ENCODE assay signal across 20 cellular contexts in the genomic region with DNA sequence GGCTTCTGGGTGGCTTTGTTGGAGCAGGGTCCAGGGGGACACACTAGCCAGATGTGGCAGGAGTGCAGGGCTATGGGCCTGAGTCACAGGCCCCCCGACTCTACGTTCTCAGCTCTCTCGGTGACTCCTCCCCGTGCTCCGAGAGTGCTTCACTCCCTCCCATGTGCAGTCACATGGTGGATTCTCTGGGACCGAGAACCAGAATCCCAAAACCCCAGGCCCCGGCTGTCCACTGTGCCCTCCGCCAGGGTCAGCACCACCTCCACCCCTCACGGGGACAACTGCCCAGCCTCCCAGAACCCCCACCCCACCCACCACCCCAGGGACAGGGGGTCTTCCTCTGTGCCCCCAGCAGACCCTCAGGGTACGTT. TPM values are rescaled to one million over a fixed set of nuclear protein-coding genes. Genes with fewer than 3 reads are reported as not detected.
DNase-seq lines count a peak whose midpoint lies in the region; ATAC-seq, FAIRE-seq and TF ChIP-seq lines count a peak whose summit lies in the region.
"Had no signal": no experiment of that assay in that cellular context is flagged by ENCODE, and none has a peak within 500 bp of the region (broad histone marks: within the 10 kb centered on the region; RNA-seq: fewer than 3 reads in every experiment).

No MANE protein-coding gene starts in this region.

- peaks cover 61% of the 10 kb centered on the region for H3K27me3 Mint-ChIP-seq in dendritic cell treated with granulocyte-macrophage colony-stimulating factor and Interleukin-4, amounts not matched to agents 40 ng/mL and 50 ng/mL, for 4 days

- intact Hi-C loops in dendritic cell treated with granulocyte-macrophage colony-stimulating factor and Interleukin-4, amounts not matched to agents 40 ng/mL and 50 ng/mL, for 4 days (cut with micrococcal nuclease) = no loop called here
- intact Hi-C loops in pancreas (cut with DNase I) = no loop called here

- H3K27ac ChIP-seq in pancreas = peak overlapping the region in 3 of 4 donors; percentile 51 to 94 (median 93)
- H3K27ac ChIP-seq: epithelial cell of prostate, SJSA1 had no signal

- H3K36me3 ChIP-seq in pancreas = no peaks in the 10 kb centered on the region
- H3K36me3 ChIP-seq: SJSA1 had no signal

- H3K36me3 Mint-ChIP-seq in dendritic cell treated with granulocyte-macrophage colony-stimulating factor and Interleukin-4, amounts not matched to agents 40 ng/mL and 50 ng/mL, for 4 days (ENCODE audit: low read depth) = peaks cover 100% of the 10 kb centered on the region

- WGBS in pancreas, 2 donors = 50 to 62% methylated on average over 10 of the region's 10 CpGs

- H3K4me1 Mint-ChIP-seq in dendritic cell treated with granulocyte-macrophage colony-stimulating factor and Interleukin-4, amounts not matched to agents 40 ng/mL and 50 ng/mL, for 4 days (ENCODE audit: low read depth) = peaks cover 63% of the 10 kb centered on the region

- DNase-seq in activated effector memory CD4-positive, alpha-beta T cell treated with anti-CD3 and anti-CD28 coated beads, Interleukin-2, amount 50 U/mL, for 16 hours = peak; percentile 42
- no peak for DNase-seq in activated effector memory CD4-positive, alpha-beta T cell treated with Interleukin-2 at 50 U/mL for 16 hours
- DNase-seq in pancreas (peak in 2 of 6 donors; percentile 42 to 67), ureter (ENCODE audit: low spot score) (peak; percentile 42), NCI-H2196 treated with DMSO at 0.1 percent for 48 hours (lab: John Stamatoyannopoulos, UW; ENCODE audit: unreplicated experiment) (no peak), GM19238 (ENCODE audit: insufficient read length, low spot score) (no peak)
- DNase-seq: activated naive CD4-positive, alpha-beta T cell treated with Interleukin-2 at 50 U/mL for 16 hours; GOT3; KBM-7; NCI-H2081; NCI-H510A; stimulated activated CD4-positive, alpha-beta T cell treated with anti-CD3 and anti-CD28 coated beads, Interleukin-2, amount 100 ng/mL, for 24 hours; T1000 had no signal

- peak overlapping the region; percentile 68 for H3K27ac Mint-ChIP-seq in dendritic cell treated with granulocyte-macrophage colony-stimulating factor and Interleukin-4, amounts not matched to agents 40 ng/mL and 50 ng/mL, for 4 days
- H3K27ac Mint-ChIP-seq: CD14-positive monocyte had no signal

- peak overlapping the region; percentile 17 for H3K4me3 Mint-ChIP-seq in dendritic cell treated with granulocyte-macrophage colony-stimulating factor and Interleukin-4, amounts not matched to agents 40 ng/mL and 50 ng/mL, for 4 days
- H3K4me3 Mint-ChIP-seq: CD14-positive monocyte had no signal

- H3K27me3 ChIP-seq in pancreas = no peaks in the 10 kb centered on the region
- H3K27me3 ChIP-seq: SJSA1 had no signal

- H3K4me3 ChIP-seq in pancreas = no peak overlapping the region
- H3K4me3 ChIP-seq: A549, SJSA1 had no signal

- H3K9me3 Mint-ChIP-seq in dendritic cell treated with granulocyte-macrophage colony-stimulating factor and Interleukin-4, amounts not matched to agents 40 ng/mL and 50 ng/mL, for 4 days = no peaks in the 10 kb centered on the region

- ATAC-seq in pancreas (no peak), HG03135 (IDR thresholded peaks at IDR 0.05; ENCODE audit: unreplicated experiment) (no peak)
- ATAC-seq: A549 had no signal

- H3K9me3 ChIP-seq in pancreas = no peaks in the 10 kb centered on the region
- H3K9me3 ChIP-seq: A549, SJSA1 had no signal

- peaks cover 33 to 52% (median 38%) of the 10 kb centered on the region in 3 donors for H3K4me1 ChIP-seq in pancreas

- FAIRE-seq in pancreas (lab: Jason Lieb, UNC) = no peak
- FAIRE-seq: A549, astrocyte had no signal

- TF ChIP-seq CTCF in pancreas (IDR thresholded peaks at IDR 0.05) = no peak

RNA-seq across cellular contexts. Expression of a gene that starts 4.2 kb away (rescaled TPM):
- 10 to 100 TPM; 53.3 to 65.3 (median 60.6) TPM for total RNA-seq in pancreas
- 10 to 100 TPM; 80.1 to 87.6 TPM for polyA plus RNA-seq in pancreas
- total RNA-seq in ureter = 49.0 TPM
- polyA plus RNA-seq: A549, CD14-positive monocyte had no signal

Comparison
In these comparisons a context has a peak if more than half of its experiments do, and no peak if none do; other contexts are left out.
1. DNase-seq: peak in activated effector memory CD4-positive, alpha-beta T cell treated with anti-CD3 and anti-CD28 coated beads, Interleukin-2, amount 50 U/mL, for 16 hours (single experiment) and ureter (single experiment); none in activated effector memory CD4-positive, alpha-beta T cell treated with Interleukin-2 at 50 U/mL for 16 hours (single experiment), NCI-H2196 treated with DMSO at 0.1 percent for 48 hours (single experiment) and GM19238 (single experiment).